ENCODE assay signal across 25 cellular contexts in genomic region chr16:65333298-65333697, GRCh38.
"Had no signal": no experiment of that assay in that cellular context is flagged by ENCODE, and none has a peak within 500 bp of the region (broad histone marks: within the 10 kb centered on the region; RNA-seq: fewer than 3 reads in every experiment).

No MANE protein-coding gene starts in this region.

- H3K36me3 ChIP-seq: colonic mucosa, esophagus squamous epithelium, gastroesophageal sphincter, heart left ventricle, left ventricle myocardium inferior, lower lobe of right lung had no signal

- H3K79me2 ChIP-seq: hepatocyte had no signal

- H3K9me3 Mint-ChIP-seq: dendritic cell treated with granulocyte-macrophage colony-stimulating factor and Interleukin-4, amounts not matched to agents 40 ng/mL and 50 ng/mL, for 4 days had no signal

- H3K4me3 ChIP-seq: colonic mucosa, esophagus squamous epithelium, gastroesophageal sphincter, heart left ventricle, hepatocyte, left ventricle myocardium inferior, lower lobe of right lung, mucosa of descending colon had no signal

- H3K27me3 ChIP-seq: colonic mucosa, esophagus squamous epithelium, foreskin keratinocyte, gastroesophageal sphincter, heart left ventricle, hepatocyte had no signal

- H3K27me3 Mint-ChIP-seq: dendritic cell treated with granulocyte-macrophage colony-stimulating factor and Interleukin-4, amounts not matched to agents 40 ng/mL and 50 ng/mL, for 4 days had no signal

- FAIRE-seq: frontal cortex, kidney had no signal

- DNase-seq: colonic mucosa; cortex of kidney; effector CD8-positive, alpha-beta T cell; erythroblast; esophagus squamous epithelium; foreskin keratinocyte; heart left ventricle; hypothalamus; immature natural killer cell; islet precursor cell; kidney; kidney glomerular epithelial cell; left colon; left ventricle myocardium inferior; lower lobe of right lung; mesenchymal stem cell; mucosa of descending colon had no signal

- H2AFZ ChIP-seq: hepatocyte had no signal

- H3K4me1 ChIP-seq: colonic mucosa, esophagus squamous epithelium, gastroesophageal sphincter, heart left ventricle, left ventricle myocardium inferior, lower lobe of right lung had no signal

- H3K27ac ChIP-seq: colonic mucosa, epithelial cell of prostate, esophagus squamous epithelium, foreskin keratinocyte, gastroesophageal sphincter, heart left ventricle, hepatocyte, left ventricle myocardium inferior, lower lobe of right lung had no signal

- H3K4me1 Mint-ChIP-seq: immature natural killer cell had no signal

- H3K36me3 Mint-ChIP-seq: immature natural killer cell, mesothelial cell of epicardium had no signal

- H3K9me3 ChIP-seq: colonic mucosa, esophagus squamous epithelium, heart left ventricle, left ventricle myocardium inferior, lower lobe of right lung, mucosa of descending colon had no signal

- H3K27ac Mint-ChIP-seq: dendritic cell treated with granulocyte-macrophage colony-stimulating factor and Interleukin-4, amounts not matched to agents 40 ng/mL and 50 ng/mL, for 4 days; immature natural killer cell; mesothelial cell of epicardium had no signal

- ATAC-seq: esophagus mucosa, foreskin keratinocyte, gastroesophageal sphincter, heart left ventricle, left colon, left lobe of liver, lower lobe of right lung, mucosa of descending colon had no signal

- H3K4me2 ChIP-seq: hepatocyte had no signal

- H3K4me3 Mint-ChIP-seq: dendritic cell treated with granulocyte-macrophage colony-stimulating factor and Interleukin-4, amounts not matched to agents 40 ng/mL and 50 ng/mL, for 4 days; immature natural killer cell; mesothelial cell of epicardium had no signal
